29 cellular contexts compared by ENCODE assay signal in the genomic region with DNA sequence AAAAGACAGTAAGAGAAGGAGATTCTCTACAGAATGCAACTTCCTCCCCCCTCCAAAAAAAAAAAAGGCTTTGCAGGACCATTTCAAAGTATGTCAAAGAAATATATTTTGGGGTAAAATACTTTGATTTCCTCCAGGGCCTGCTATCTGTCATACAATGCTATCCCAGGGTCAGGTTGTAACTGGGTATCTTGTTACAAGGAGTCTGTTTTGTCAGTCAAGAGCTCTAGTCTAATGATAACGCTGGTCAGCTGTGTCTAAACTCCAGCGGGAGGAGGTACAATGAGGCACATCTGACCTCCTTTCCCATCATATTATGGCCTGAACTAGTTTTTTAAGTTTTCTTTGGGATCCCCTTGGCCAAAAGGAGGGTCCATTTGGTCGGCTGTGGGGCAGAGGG.
"Had no signal": no experiment of that assay in that cellular context is flagged by ENCODE, and none has a peak within 500 bp of the region (broad histone marks: within the 10 kb centered on the region; RNA-seq: fewer than 3 reads in every experiment).

No MANE protein-coding gene starts in this region.

- H3K36me3 ChIP-seq: heart right ventricle, left lung, lower lobe of right lung, neural progenitor cell, neutrophil, right atrium auricular region, stomach, thyroid gland, transverse colon, upper lobe of left lung had no signal

- H3K4me3 Mint-ChIP-seq: naive thymus-derived CD4-positive, alpha-beta T cell; natural killer cell treated with Interleukin-12 subunit alpha and Interleukin-12 subunit beta and Interleukin-15 and Interleukin-18, amount 100 ng/mL, for 72 hours; neural progenitor cell; stimulated activated naive B cell treated with anti-CD40 and anti-IgM and Interleukin-4, amounts not matched to agents 10 μg/mL and 1 μg/mL and 100 μg/mL, for 72 hours had no signal

- H3K36me3 Mint-ChIP-seq: naive thymus-derived CD4-positive, alpha-beta T cell; natural killer cell treated with Interleukin-12 subunit alpha and Interleukin-12 subunit beta and Interleukin-15 and Interleukin-18, amount 100 ng/mL, for 72 hours; neural progenitor cell; stimulated activated naive B cell treated with anti-CD40 and anti-IgM and Interleukin-4, amounts not matched to agents 10 μg/mL and 1 μg/mL and 100 μg/mL, for 72 hours had no signal

- H3K27ac Mint-ChIP-seq: naive thymus-derived CD4-positive, alpha-beta T cell; natural killer cell treated with Interleukin-12 subunit alpha and Interleukin-12 subunit beta and Interleukin-15 and Interleukin-18, amount 100 ng/mL, for 72 hours; neural progenitor cell; progenitor cell of endocrine pancreas; stimulated activated naive B cell treated with anti-CD40 and anti-IgM and Interleukin-4, amounts not matched to agents 10 μg/mL and 1 μg/mL and 100 μg/mL, for 72 hours had no signal

- H3K9me3 Mint-ChIP-seq: natural killer cell treated with Interleukin-12 subunit alpha and Interleukin-12 subunit beta and Interleukin-15 and Interleukin-18, amount 100 ng/mL, for 72 hours; neural progenitor cell; stimulated activated naive B cell treated with anti-CD40 and anti-IgM and Interleukin-4, amounts not matched to agents 10 μg/mL and 1 μg/mL and 100 μg/mL, for 72 hours had no signal

- H3K27me3 ChIP-seq: heart right ventricle, hepatocyte, left lung, neural progenitor cell, neutrophil, right atrium auricular region, stomach, testis, thyroid gland, transverse colon, upper lobe of left lung had no signal

- H3K27me3 Mint-ChIP-seq: naive thymus-derived CD4-positive, alpha-beta T cell; stimulated activated naive B cell treated with anti-CD40 and anti-IgM and Interleukin-4, amounts not matched to agents 10 μg/mL and 1 μg/mL and 100 μg/mL, for 72 hours had no signal

- H3K4me1 Mint-ChIP-seq: naive thymus-derived CD4-positive, alpha-beta T cell; stimulated activated naive B cell treated with anti-CD40 and anti-IgM and Interleukin-4, amounts not matched to agents 10 μg/mL and 1 μg/mL and 100 μg/mL, for 72 hours had no signal

- H3K27ac ChIP-seq: heart right ventricle, hepatocyte, left lung, lower lobe of right lung, neural progenitor cell, neutrophil, right atrium auricular region, skin epidermis, stomach, testis, thyroid gland, transverse colon, upper lobe of left lung had no signal

- H3K4me2 ChIP-seq: hepatocyte, neural progenitor cell had no signal

- H3K9me3 ChIP-seq: heart right ventricle, left lung, lower lobe of right lung, mucosa of descending colon, neutrophil, right atrium auricular region, stomach, testis, thyroid gland, transverse colon, upper lobe of left lung had no signal

- H2AFZ ChIP-seq: hepatocyte, neural progenitor cell had no signal

- H3K79me2 ChIP-seq: hepatocyte had no signal

- H3K9ac ChIP-seq: neural progenitor cell had no signal

- H3K4me3 ChIP-seq: heart right ventricle, hepatocyte, left lung, lower lobe of right lung, mucosa of descending colon, neural progenitor cell, right atrium auricular region, skin epidermis, stomach, testis, thyroid gland, transverse colon, upper lobe of left lung had no signal

- H3K4me1 ChIP-seq: heart right ventricle, left lung, lower lobe of right lung, right atrium auricular region, stomach, testis, thyroid gland, transverse colon, upper lobe of left lung had no signal

- DNase-seq: heart right ventricle; kidney glomerular epithelial cell; left cardiac atrium; left lung; lower lobe of right lung; mammary epithelial cell; mesenchymal stem cell; midbrain; mucosa of descending colon; naive thymus-derived CD4-positive, alpha-beta T cell; occipital lobe; stimulated activated CD4-positive, alpha-beta T cell treated with anti-CD3 and anti-CD28 coated beads, Interleukin-12 subunit alpha, Interleukin-12 subunit beta, amount 100 ng/mL, for 4 hours; stimulated activated CD4-positive, alpha-beta T cell treated with anti-CD3 and anti-CD28 coated beads, Interleukin-15, amount 100 ng/mL, for 24 hours; stimulated activated CD4-positive, alpha-beta T cell treated with anti-CD3 and anti-CD28 coated beads, Interleukin-2, amount 100 ng/mL, for 24 hours; stimulated activated CD4-positive, alpha-beta T cell treated with anti-CD3 and anti-CD28 coated beads, Interleukin-4, amount 100 ng/mL, for 1 hour; stimulated activated naive B cell treated with anti-CD40 and anti-IgM and Interleukin-4, amounts not matched to agents 10 μg/mL and 1 μg/mL and 100 μg/mL, for 72 hours; stimulated activated naive CD8-positive, alpha-beta T cell treated with anti-CD3 and anti-CD28 coated beads, Interleukin-15, Interleukin-2, amounts not matched to agents 100 U/mL and 50 U/mL, for 24 hours; stomach; testis; thyroid gland; transverse colon had no signal
